1 cellular context compared by ENCODE assay signal in genomic region chr13:109253316-109253715, GRCh38.
TF ChIP-seq lines count a peak whose summit lies in the region.

No MANE protein-coding gene starts in this region.

TF ChIP-seq in IMR-90, 13 proteins besides CTCF, POLR2A, EP300 and RAD21:
- TF ChIP-seq FOS (IDR thresholded peaks at IDR 0.05; ENCODE audit: low read depth, low read length) (no peak), RCOR1 (IDR thresholded peaks at IDR 0.05; ENCODE audit: insufficient replicate concordance, low read length) (no peak), RFX5 (IDR thresholded peaks at IDR 0.05; ENCODE audit: low read depth, low read length) (no peak), NFE2L2 (IDR thresholded peaks at IDR 0.05; ENCODE audit: low read depth, low read length) (no peak), MAFK (IDR thresholded peaks at IDR 0.05; ENCODE audit: low read depth, low read length) (no peak), CEBPB (IDR thresholded peaks at IDR 0.05; ENCODE audit: low read depth, low read length) (no peak), MAZ (IDR thresholded peaks at IDR 0.05; ENCODE audit: borderline replicate concordance, low read depth, low read length) (no peak), MXI1 (IDR thresholded peaks at IDR 0.05; ENCODE audit: borderline replicate concordance, low read depth, low read length) (no peak), BHLHE40 (IDR thresholded peaks at IDR 0.05; ENCODE audit: low read depth, low read length) (no peak), CHD1 (IDR thresholded peaks at IDR 0.05; ENCODE audit: low read depth, low read length) (no peak), SMC3 (IDR thresholded peaks at IDR 0.05; ENCODE audit: low read depth, low read length) (no peak), USF2 (IDR thresholded peaks at IDR 0.05; ENCODE audit: low read depth, low read length) (no peak), ELK1 (IDR thresholded peaks at IDR 0.05; ENCODE audit: borderline replicate concordance, low read depth, low read length) (no peak)
